11 cellular contexts compared by ENCODE assay signal in the genomic region with DNA sequence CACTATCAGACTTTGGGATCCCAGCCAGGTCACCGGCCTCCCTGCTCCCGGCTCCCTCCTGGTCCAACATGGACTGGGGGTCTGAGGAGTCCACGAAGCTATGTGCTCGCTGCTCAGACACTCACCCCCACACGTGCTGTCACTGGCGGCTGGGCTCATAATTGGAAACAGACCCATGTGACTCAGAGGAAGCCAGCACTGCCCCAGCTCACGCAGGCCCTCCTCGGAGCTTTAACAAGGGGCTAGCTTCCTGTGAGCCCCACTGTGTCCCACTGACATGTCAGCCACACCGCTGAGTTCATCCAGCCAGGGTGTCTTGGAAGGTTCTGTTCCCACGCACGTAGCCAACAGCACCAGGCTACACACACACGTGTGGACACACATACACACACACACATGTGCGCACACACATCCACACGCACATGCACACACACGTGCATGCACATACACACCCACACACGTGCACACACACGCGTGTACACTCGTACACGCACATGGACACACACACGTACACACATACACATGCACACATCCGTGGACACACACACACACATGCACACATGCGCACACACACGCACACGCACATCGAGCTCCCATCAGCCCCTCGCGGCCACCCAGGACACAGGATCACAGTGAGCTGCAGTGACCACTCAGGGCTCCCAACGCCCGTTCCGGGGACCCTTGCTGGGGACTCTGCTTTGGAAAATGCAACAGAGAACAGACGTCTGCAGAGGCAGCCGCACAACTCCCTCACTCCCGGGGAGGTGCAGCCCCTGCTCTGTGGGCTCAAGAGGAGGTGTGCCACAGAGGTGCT. TPM values are rescaled to one million over a fixed set of nuclear protein-coding genes. Genes with fewer than 3 reads are reported as not detected.
DNase-seq lines count a peak whose midpoint lies in the region; ATAC-seq and TF ChIP-seq lines count a peak whose summit lies in the region.
"Had no signal": no experiment of that assay in that cellular context is flagged by ENCODE, and none has a peak within 500 bp of the region (broad histone marks: within the 10 kb centered on the region; RNA-seq: fewer than 3 reads in every experiment).

No MANE protein-coding gene starts in this region.

- peak; percentile 32 to 66 (median 54) for ATAC-seq in psoas muscle
- ATAC-seq: stimulated activated naive CD8-positive, alpha-beta T cell treated with anti-CD3 and anti-CD28 coated beads, Interleukin-15, amount 100 ng/mL, for 72 hours had no signal

- H3K9me3 ChIP-seq in SJSA1 (replicated peaks) (no peaks in the 10 kb centered on the region), psoas muscle (no peaks in the 10 kb centered on the region), esophagus squamous epithelium (no peaks in the 10 kb centered on the region)

- TF ChIP-seq CTCF in psoas muscle (IDR thresholded peaks at IDR 0.05): no peak
- TF ChIP-seq CTCF in esophagus squamous epithelium (IDR thresholded peaks at IDR 0.05): no peak

- 66 to 70% (median 69%) methylated on average over 34 of the region's 34 CpGs for WGBS in psoas muscle, 3 donors
- 68 to 73% methylated on average over 20 to 23 of the region's 34 CpGs for WGBS in esophagus squamous epithelium, 2 donors

- H3K36me3 ChIP-seq in SJSA1 (no peaks in the 10 kb centered on the region), psoas muscle (ENCODE audit: insufficient read depth in 1 of 2, low read depth in 1 of 2) (no peaks in the 10 kb centered on the region), esophagus squamous epithelium (no peaks in the 10 kb centered on the region)
- H3K36me3 ChIP-seq: cardiac muscle cell had no signal

- no peak for TF ChIP-seq POLR2A in esophagus squamous epithelium (IDR thresholded peaks at IDR 0.05)

- H3K4me1 ChIP-seq in SJSA1 (replicated peaks) (peaks cover 22% of the 10 kb centered on the region), psoas muscle (no peaks in the 10 kb centered on the region), esophagus squamous epithelium (peaks cover 11 to 50% (median 37%) of the 10 kb centered on the region in 3 donors)

- H3K27ac ChIP-seq in SJSA1 (peak overlapping the region; percentile 14; the same call in 1 of the 2 replicates), psoas muscle (no peak overlapping the region), esophagus squamous epithelium (peak overlapping the region in 2 of 4 donors; percentile 40 to 49)
- H3K27ac ChIP-seq: cardiac muscle cell had no signal

- no peaks in the 10 kb centered on the region for H3K27me3 ChIP-seq in SJSA1 (replicated peaks)
- peaks cover 0 to 43% (median 5%) of the 10 kb centered on the region in 3 donors for H3K27me3 ChIP-seq in psoas muscle (ENCODE audit: insufficient read depth in 3 of 3, low read length in 2 of 3)
- peaks cover 0 to 42% (median 0%) of the 10 kb centered on the region in 4 donors for H3K27me3 ChIP-seq in esophagus squamous epithelium
- H3K27me3 ChIP-seq: cardiac muscle cell had no signal

- DNase-seq in D341Med (ENCODE audit: low spot score) (peak; percentile 17), SJSA1 (ENCODE audit: low read depth in 1 of 2, low spot score in 2 of 2) (peak; percentile 60 to 85), fibroblast of peridontal ligament (ENCODE audit: extremely low read depth) (peak; percentile 88), psoas muscle (peak; percentile 54 to 63), esophagus squamous epithelium (lab: John Stamatoyannopoulos, UW) (no peak), germinal center (ENCODE audit: low spot score) (no peak), NCI-H2171 treated with DMSO at 0.1 percent for 48 hours (lab: John Stamatoyannopoulos, UW) (no peak)
- no peak for DNase-seq in activated CD4-positive, alpha-beta T cell treated with anti-CD3 and anti-CD28 coated beads, Interleukin-2, amount 50 U/mL, for 1 hour
- DNase-seq: NCI-H446; stimulated activated naive CD8-positive, alpha-beta T cell treated with anti-CD3 and anti-CD28 coated beads, Interleukin-15, amount 100 ng/mL, for 72 hours had no signal

- H3K4me3 ChIP-seq in SJSA1: no peak overlapping the region
- H3K4me3 ChIP-seq in psoas muscle: no peak overlapping the region
- H3K4me3 ChIP-seq in esophagus squamous epithelium: no peak overlapping the region
- H3K4me3 ChIP-seq: cardiac muscle cell had no signal

- intact Hi-C loops in psoas muscle (cut with DNase I) (no loop called here), esophagus squamous epithelium (cut with DNase I) (no loop called here)

RNA-seq across cellular contexts. Expression of a gene that starts 18.3 kb away (rescaled TPM):
- total RNA-seq in SJSA1 (2014; rRNA removed; shearing (Covaris generic)): 310 and 333 TPM in 2 replicates
- total RNA-seq in psoas muscle (100 to 1,000 TPM in 2 of 4 donors, 10 to 100 TPM in 2; 56.2 to 122 (median 90.4) TPM), esophagus squamous epithelium (100 to 1,000 TPM in 1 of 4 donors, 10 to 100 TPM in 3; 23.0 to 328 (median 62.0) TPM)
- polyA plus RNA-seq in psoas muscle: 10 to 100 TPM; 29.8 to 58.8 (median 47.1) TPM

Comparison
In these comparisons a context has a peak if more than half of its experiments do, and no peak if none do; other contexts are left out.
1. DNase-seq: peak in D341Med (single experiment), SJSA1 (2 of 2), fibroblast of peridontal ligament (single experiment) and psoas muscle (2 of 2); none in esophagus squamous epithelium (single experiment), germinal center (single experiment), NCI-H2171 treated with DMSO at 0.1 percent for 48 hours (single experiment) and activated CD4-positive, alpha-beta T cell treated with anti-CD3 and anti-CD28 coated beads, Interleukin-2, amount 50 U/mL, for 1 hour (single experiment).